In the genomic region with DNA sequence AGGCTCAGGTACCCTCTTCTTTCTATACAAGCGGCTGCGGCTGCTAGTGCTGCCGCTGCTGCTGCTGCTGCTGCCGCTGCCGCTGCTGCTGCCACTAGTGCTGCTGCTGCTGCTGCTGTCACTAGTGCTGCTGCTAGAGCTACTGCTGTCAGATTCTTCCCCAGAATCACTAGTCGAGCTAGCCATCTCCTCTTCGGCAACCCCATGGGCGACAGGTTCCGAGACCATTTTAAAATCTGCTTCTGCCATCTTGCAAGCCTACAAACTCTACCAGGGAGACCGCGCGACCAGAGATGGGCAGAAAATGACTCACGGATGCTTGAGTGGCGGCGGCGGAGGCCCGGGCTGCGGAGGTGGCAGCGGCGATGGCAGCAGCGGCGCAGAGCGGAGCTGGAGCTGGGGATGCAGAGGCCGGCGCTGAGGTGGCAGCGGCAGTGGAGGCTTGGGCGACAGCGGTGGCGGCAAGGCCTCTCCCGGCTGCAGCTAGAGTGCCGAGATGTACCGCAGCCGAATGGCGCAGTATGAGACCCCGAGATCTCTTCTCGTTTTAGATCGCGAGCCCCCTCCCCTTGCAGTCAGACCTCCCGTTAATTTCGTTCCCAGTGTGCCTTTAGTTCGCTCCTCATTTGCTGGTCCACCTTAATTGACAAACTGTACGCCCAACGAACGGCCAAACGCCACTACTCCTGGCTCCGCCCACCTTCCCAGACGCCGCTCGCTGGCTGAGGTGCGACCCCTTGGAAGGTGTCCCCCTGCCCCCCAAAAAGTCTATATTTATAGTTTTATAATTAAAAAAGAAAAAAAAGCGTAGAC, we compare ENCODE assay signal across 8 cellular contexts. TPM values are rescaled to one million over a fixed set of nuclear protein-coding genes. Genes with fewer than 3 reads are reported as not detected.
A peak's percentile ranks its signal among the peaks of the same experiment; 100 is the strongest.
DNase-seq lines count a peak whose midpoint lies in the region; ATAC-seq and TF ChIP-seq lines count a peak whose summit lies in the region.

A gene with protein sequence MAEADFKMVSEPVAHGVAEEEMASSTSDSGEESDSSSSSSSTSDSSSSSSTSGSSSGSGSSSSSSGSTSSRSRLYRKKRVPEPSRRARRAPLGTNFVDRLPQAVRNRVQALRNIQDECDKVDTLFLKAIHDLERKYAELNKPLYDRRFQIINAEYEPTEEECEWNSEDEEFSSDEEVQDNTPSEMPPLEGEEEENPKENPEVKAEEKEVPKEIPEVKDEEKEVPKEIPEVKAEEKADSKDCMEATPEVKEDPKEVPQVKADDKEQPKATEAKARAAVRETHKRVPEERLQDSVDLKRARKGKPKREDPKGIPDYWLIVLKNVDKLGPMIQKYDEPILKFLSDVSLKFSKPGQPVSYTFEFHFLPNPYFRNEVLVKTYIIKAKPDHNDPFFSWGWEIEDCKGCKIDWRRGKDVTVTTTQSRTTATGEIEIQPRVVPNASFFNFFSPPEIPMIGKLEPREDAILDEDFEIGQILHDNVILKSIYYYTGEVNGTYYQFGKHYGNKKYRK (minus strand): TSS at position 523 of the 813 bp plus-strand sequence. CDS start 274 bp downstream, at position 249.

- ATAC-seq in GM19324 (IDR thresholded peaks at IDR 0.05; ENCODE audit: low FRiP score, unreplicated experiment): no peak

- H3K4me3 Mint-ChIP-seq in T-helper 1 cell treated with Interleukin-12 subunit alpha and Interleukin-12 subunit beta and Interleukin-4 antibody, amounts not matched to agents 30 μg/mL and 1 μg/mL, for 36 hours: peak within 1 kb of the TSS; percentile 90
- peak within 1 kb of the TSS; percentile 98 for H3K4me3 Mint-ChIP-seq in type B pancreatic cell

- H3K27ac Mint-ChIP-seq in T-helper 1 cell treated with Interleukin-12 subunit alpha and Interleukin-12 subunit beta and Interleukin-4 antibody, amounts not matched to agents 30 μg/mL and 1 μg/mL, for 36 hours: peak within 1 kb of the TSS; percentile 85
- peak within 1 kb of the TSS; percentile 90 for H3K27ac Mint-ChIP-seq in type B pancreatic cell

- H3K27me3 ChIP-seq in ascending aorta: no peaks in the 10 kb centered on the region

- intact Hi-C loops in ascending aorta (cut with DNase I): no loop called here
- intact Hi-C loops in posterior vena cava (cut with DNase I): no loop called here

- TF ChIP-seq CTCF in GM12865 (IDR thresholded peaks at IDR 0.05; ENCODE audit: insufficient read depth, low read depth, low read length, missing control alignments) (no peak), ascending aorta (IDR thresholded peaks at IDR 0.05) (no peak), type B pancreatic cell (conservative IDR thresholded peaks at IDR 0.05) (no peak)

- H3K4me1 Mint-ChIP-seq in T-helper 1 cell treated with Interleukin-12 subunit alpha and Interleukin-12 subunit beta and Interleukin-4 antibody, amounts not matched to agents 30 μg/mL and 1 μg/mL, for 36 hours (ENCODE audit: low read depth): peaks cover 6% of the 10 kb centered on the region
- peaks cover 16% of the 10 kb centered on the region for H3K4me1 Mint-ChIP-seq in type B pancreatic cell (ENCODE audit: unreplicated experiment)

- H3K9me3 ChIP-seq in ascending aorta: no peaks in the 10 kb centered on the region

- H3K27ac ChIP-seq in ascending aorta: peak within 1 kb of the TSS; percentile 63

- no peaks in the 10 kb centered on the region for H3K36me3 Mint-ChIP-seq in T-helper 1 cell treated with Interleukin-12 subunit alpha and Interleukin-12 subunit beta and Interleukin-4 antibody, amounts not matched to agents 30 μg/mL and 1 μg/mL, for 36 hours (ENCODE audit: low read depth)
- H3K36me3 Mint-ChIP-seq in type B pancreatic cell: no peaks in the 10 kb centered on the region

- peak; percentile 50 for DNase-seq in GM12865 (ENCODE audit: low read depth)
- peak; percentile 81 for DNase-seq in HT1080 (ENCODE audit: low read depth)
- DNase-seq in ascending aorta (ENCODE audit: low spot score in 2 of 2): peak; percentile 16 to 81
- DNase-seq in hepatic stellate cell (ENCODE audit: low spot score): peak; percentile 48
- peak; percentile 82 for DNase-seq in posterior vena cava (ENCODE audit: low spot score)
- DNase-seq in type B pancreatic cell (ENCODE audit: extremely low spot score, unreplicated experiment): peak; percentile 79

- no peaks in the 10 kb centered on the region for H3K36me3 ChIP-seq in ascending aorta

- H3K4me1 ChIP-seq in ascending aorta: no peaks in the 10 kb centered on the region

- H3K27me3 Mint-ChIP-seq in T-helper 1 cell treated with Interleukin-12 subunit alpha and Interleukin-12 subunit beta and Interleukin-4 antibody, amounts not matched to agents 30 μg/mL and 1 μg/mL, for 36 hours (ENCODE audit: low read depth): no peaks in the 10 kb centered on the region
- peaks cover 16% of the 10 kb centered on the region for H3K27me3 Mint-ChIP-seq in type B pancreatic cell

- H3K4me3 ChIP-seq in GM12865 (ENCODE audit: low read depth, low read length): peak within 1 kb of the TSS; percentile 34
- peak within 1 kb of the TSS; percentile 54 to 69 for H3K4me3 ChIP-seq in ascending aorta

- H3K9me3 Mint-ChIP-seq in T-helper 1 cell treated with Interleukin-12 subunit alpha and Interleukin-12 subunit beta and Interleukin-4 antibody, amounts not matched to agents 30 μg/mL and 1 μg/mL, for 36 hours: no peaks in the 10 kb centered on the region
- no peaks in the 10 kb centered on the region for H3K9me3 Mint-ChIP-seq in type B pancreatic cell

RNA-seq across cellular contexts. Expression of the gene that starts here (rescaled TPM):
- 8.0 and 8.9 TPM in 2 replicates for total RNA-seq in HT1080 (2014; rRNA removed; shearing (Covaris generic))
- polyA plus RNA-seq in HT1080 (2015; cell fraction: cytosol; rRNA removed): 4.9 and 7.8 TPM in 2 replicates
- 12.2 and 12.7 TPM in 2 replicates for polyA plus RNA-seq in HT1080 (2015; cell fraction: nucleus; rRNA removed)
- total RNA-seq in ascending aorta (1.5 TPM), posterior vena cava (10 to 100 TPM in 1 of 2 donors, 1 to 10 TPM in 1; 5.7 to 10.7 TPM), type B pancreatic cell (ENCODE audit: low replicate concordance) (8.4 and 25.1 TPM in 2 replicates)
